In genomic region chr12:12786371-12786715, GRCh38 we compare ENCODE assay signal across 3 cellular contexts.
A peak's percentile ranks its signal among the peaks of the same experiment; 100 is the strongest.
TF ChIP-seq lines count a peak whose summit lies in the region.

No MANE protein-coding gene starts in this region.

TF ChIP-seq in K562, 482 proteins besides CTCF, POLR2A, EP300 and RAD21:
- no peak for TF ChIP-seq ZNF217 (CRISPR knock-in tag; IDR thresholded peaks at IDR 0.05)
- 0 out of 2 replicates have a peak, but pooled peaks have one; percentile 42 for TF ChIP-seq ZNF589 (CRISPR knock-in tag; IDR thresholded peaks at IDR 0.05; ENCODE audit: low read depth)
- TF ChIP-seq VEZF1 (CRISPR knock-in tag; IDR thresholded peaks at IDR 0.05) = 0 out of 2 replicates have a peak, but pooled peaks have one; percentile 22
- TF ChIP-seq, protein P1, sequence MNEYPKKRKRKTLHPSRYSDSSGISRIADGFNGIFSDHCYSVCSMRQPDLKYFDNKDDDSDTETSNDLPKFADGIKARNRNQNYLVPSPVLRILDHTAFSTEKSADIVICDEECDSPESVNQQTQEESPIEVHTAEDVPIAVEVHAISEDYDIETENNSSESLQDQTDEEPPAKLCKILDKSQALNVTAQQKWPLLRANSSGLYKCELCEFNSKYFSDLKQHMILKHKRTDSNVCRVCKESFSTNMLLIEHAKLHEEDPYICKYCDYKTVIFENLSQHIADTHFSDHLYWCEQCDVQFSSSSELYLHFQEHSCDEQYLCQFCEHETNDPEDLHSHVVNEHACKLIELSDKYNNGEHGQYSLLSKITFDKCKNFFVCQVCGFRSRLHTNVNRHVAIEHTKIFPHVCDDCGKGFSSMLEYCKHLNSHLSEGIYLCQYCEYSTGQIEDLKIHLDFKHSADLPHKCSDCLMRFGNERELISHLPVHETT (CRISPR knock-in tag; conservative IDR thresholded peaks at IDR 0.05 in 1 of 2, IDR thresholded peaks at IDR 0.05 in 1 of 2) = 0 out of 4 replicates have a peak, but pooled peaks of 1 of the 2 experiments have one; percentile 45

TF ChIP-seq in HepG2, 621 proteins besides CTCF, POLR2A, EP300 and RAD21:
- TF ChIP-seq ZBTB42 (CRISPR knock-in tag; IDR thresholded peaks at IDR 0.05) = no peak
- TF ChIP-seq ZNF512B (CRISPR knock-in tag; IDR thresholded peaks at IDR 0.05; ENCODE audit: borderline replicate concordance) = no peak
- TF ChIP-seq NBN (conservative IDR thresholded peaks at IDR 0.05) = no peak
- no peak for TF ChIP-seq GRHL1 (CRISPR knock-in tag; conservative IDR thresholded peaks at IDR 0.05)
- TF ChIP-seq TBP (CRISPR knock-in tag; IDR thresholded peaks at IDR 0.05) = no peak
- no peak for TF ChIP-seq ZBTB10 (CRISPR knock-in tag; IDR thresholded peaks at IDR 0.05; ENCODE audit: borderline replicate concordance)
- no peak for TF ChIP-seq ARNT (IDR thresholded peaks at IDR 0.05)
- TF ChIP-seq ZNF616 (CRISPR knock-in tag; IDR thresholded peaks at IDR 0.05; ENCODE audit: low read depth) = no peak
- TF ChIP-seq, protein P2, sequence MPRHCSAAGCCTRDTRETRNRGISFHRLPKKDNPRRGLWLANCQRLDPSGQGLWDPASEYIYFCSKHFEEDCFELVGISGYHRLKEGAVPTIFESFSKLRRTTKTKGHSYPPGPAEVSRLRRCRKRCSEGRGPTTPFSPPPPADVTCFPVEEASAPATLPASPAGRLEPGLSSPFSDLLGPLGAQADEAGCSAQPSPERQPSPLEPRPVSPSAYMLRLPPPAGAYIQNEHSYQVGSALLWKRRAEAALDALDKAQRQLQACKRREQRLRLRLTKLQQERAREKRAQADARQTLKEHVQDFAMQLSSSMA (CRISPR knock-in tag; IDR thresholded peaks at IDR 0.05) = no peak

TF ChIP-seq in HEK293T, 16 proteins besides CTCF, POLR2A, EP300 and RAD21:
- TF ChIP-seq BHLHE40 (IDR thresholded peaks at IDR 0.05; ENCODE audit: borderline replicate concordance) (no peak), SUZ12 (IDR thresholded peaks at IDR 0.05) (no peak), NFRKB (IDR thresholded peaks at IDR 0.05) (no peak), FOXM1 (IDR thresholded peaks at IDR 0.05; ENCODE audit: borderline replicate concordance) (no peak), ARNT (IDR thresholded peaks at IDR 0.05) (no peak), ELF4 (IDR thresholded peaks at IDR 0.05) (no peak), FOXK2 (IDR thresholded peaks at IDR 0.05) (no peak), LEF1 (IDR thresholded peaks at IDR 0.05; ENCODE audit: borderline replicate concordance) (no peak), SP1 (IDR thresholded peaks at IDR 0.05) (no peak), L3MBTL2 (conservative IDR thresholded peaks at IDR 0.05) (no peak), HDGF (IDR thresholded peaks at IDR 0.05; ENCODE audit: borderline replicate concordance) (no peak), CTBP1 (IDR thresholded peaks at IDR 0.05; ENCODE audit: borderline replicate concordance) (no peak)
